In genomic region chr10:110717830-110718595, GRCh38 we compare ENCODE assay signal across 11 cellular contexts.
DNase-seq lines count a peak whose midpoint lies in the region; ATAC-seq, FAIRE-seq and TF ChIP-seq lines count a peak whose summit lies in the region.
"Had no signal": no experiment of that assay in that cellular context is flagged by ENCODE, and none has a peak within 500 bp of the region (broad histone marks: within the 10 kb centered on the region; RNA-seq: fewer than 3 reads in every experiment).

No MANE protein-coding gene starts in this region.

- peak; percentile 41 for FAIRE-seq in GM12891 (lab: Jason Lieb, UNC)

- ATAC-seq in HG03060 (IDR thresholded peaks at IDR 0.05; ENCODE audit: low read depth, unreplicated experiment): peak; percentile 47
- ATAC-seq in HG02973 (IDR thresholded peaks at IDR 0.05; ENCODE audit: unreplicated experiment): no peak
- ATAC-seq in HG03469 (IDR thresholded peaks at IDR 0.05; ENCODE audit: unreplicated experiment): no peak
- ATAC-seq in GM21737 (IDR thresholded peaks at IDR 0.05; ENCODE audit: unreplicated experiment): no peak
- ATAC-seq in GM19324 (IDR thresholded peaks at IDR 0.05; ENCODE audit: low FRiP score, unreplicated experiment): no peak

- TF ChIP-seq POLR2A in GM12891 (IDR thresholded peaks at IDR 0.05; ENCODE audit: low read depth, low read length): no peak

- peak; percentile 19 for DNase-seq in GM12891 (ENCODE audit: insufficient read length, low spot score)
- DNase-seq in SKM-1 treated with dmso at 0.1 percent for 144 hours (lab: John Stamatoyannopoulos, UW; ENCODE audit: unreplicated experiment): peak; percentile 87
- peak; percentile 5 for DNase-seq in midbrain (lab: John Stamatoyannopoulos, UW)
- DNase-seq: Caco-2; NCI-H2081; stimulated activated CD4-positive, alpha-beta T cell treated with anti-CD3 and anti-CD28 coated beads, Interleukin-1b, Interleukin-23, amount 100 ng/mL, for 48 hours had no signal

TF ChIP-seq in GM12891, 5 proteins besides CTCF, POLR2A, EP300 and RAD21:
- no peak for TF ChIP-seq PAX5 (IDR thresholded peaks at IDR 0.05; ENCODE audit: insufficient read depth, low read length, severe bottlenecking)
- no peak for TF ChIP-seq POLR2AphosphoS5 (IDR thresholded peaks at IDR 0.05; ENCODE audit: low read depth, low read length)
- no peak for TF ChIP-seq POU2F2 (IDR thresholded peaks at IDR 0.05; ENCODE audit: low read depth, low read length)
- no peak for TF ChIP-seq TAF1 (IDR thresholded peaks at IDR 0.05; ENCODE audit: low read depth, low read length)
- TF ChIP-seq SPI1 (IDR thresholded peaks at IDR 0.05; ENCODE audit: low read depth, low read length): peak; percentile 97

Comparison
In these comparisons a context has a peak if more than half of its experiments do, and no peak if none do; other contexts are left out.
1. DNase-seq: peak in every context shown above with its lines; median percentile 87 in SKM-1 treated with dmso at 0.1 percent for 144 hours; 19 in GM12891; 5 in midbrain.